In the genomic region with DNA sequence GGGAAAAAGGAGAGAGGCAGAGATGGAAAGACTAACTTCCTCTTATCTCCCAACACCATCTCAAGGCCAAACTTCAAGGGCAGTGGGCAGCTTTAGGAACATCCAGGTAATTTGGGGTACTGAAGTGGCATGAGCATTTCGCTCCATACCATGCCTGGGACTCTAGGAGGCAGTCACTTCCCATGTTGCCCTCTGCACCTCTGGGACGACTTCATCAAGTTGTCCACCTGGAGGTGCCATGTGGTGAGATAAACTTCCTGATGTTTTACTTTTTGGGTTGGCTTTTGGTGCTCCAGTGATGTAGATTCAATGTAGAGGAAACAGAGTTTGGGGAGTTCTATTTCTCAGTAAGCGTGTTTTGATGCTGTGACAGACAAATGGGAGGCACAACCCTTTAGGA, we compare ENCODE assay signal across 16 cellular contexts. TPM values are rescaled to one million over a fixed set of nuclear protein-coding genes. Genes with fewer than 3 reads are reported as not detected.
DNase-seq lines count a peak whose midpoint lies in the region; ATAC-seq and TF ChIP-seq lines count a peak whose summit lies in the region.
"Had no signal": no experiment of that assay in that cellular context is flagged by ENCODE, and none has a peak within 500 bp of the region (broad histone marks: within the 10 kb centered on the region; RNA-seq: fewer than 3 reads in every experiment).

No MANE protein-coding gene starts in this region.

- DNase-seq in A673 (ENCODE audit: low spot score): no peak
- DNase-seq in GM10266 (ENCODE audit: extremely low spot score): no peak
- DNase-seq in NT2/D1 (ENCODE audit: low read depth, low spot score): peak; percentile 22
- DNase-seq in iPS-NIHi11 (ENCODE audit: low spot score): peak; percentile 31
- no peak for DNase-seq in effector memory CD4-positive, alpha-beta T cell
- DNase-seq in NCI-H2029 treated with DMSO at 0.1 percent for 48 hours (lab: John Stamatoyannopoulos, UW): no peak
- DNase-seq in putamen (ENCODE audit: low spot score): no peak
- DNase-seq: activated B cell treated with CpG ODN at 0.5 μM for 24 hours, dermis blood vessel endothelial cell, GF-D8, Karpas-422, SHP77, stomach had no signal

- H3K4me1 ChIP-seq in A673 (ENCODE audit: insufficient read depth, low read length, poor library complexity, severe bottlenecking): peaks cover 88% of the 10 kb centered on the region
- no peaks in the 10 kb centered on the region for H3K4me1 ChIP-seq in NT2/D1 (ENCODE audit: insufficient read depth, insufficient read length)
- no peaks in the 10 kb centered on the region for H3K4me1 ChIP-seq in effector memory CD4-positive, alpha-beta T cell (ENCODE audit: control insufficient read depth, insufficient read depth, low read length, poor library complexity, severe bottlenecking)
- H3K4me1 ChIP-seq: stomach had no signal

- intact Hi-C loops in A673 (cut with micrococcal nuclease; ENCODE audit: unreplicated experiment): no loop called here

- TF ChIP-seq CTCF in A673 (conservative IDR thresholded peaks at IDR 0.05; ENCODE audit: low read depth, low read length): 0 out of 2 replicates have a peak, but pooled peaks have one; percentile 22
- peak; percentile 23 for TF ChIP-seq CTCF in GM10266 (IDR thresholded peaks at IDR 0.05; ENCODE audit: control insufficient read depth, insufficient read depth, low read depth, missing control alignments)

- H3K9ac ChIP-seq in NT2/D1 (ENCODE audit: insufficient read length, low read depth): no peak overlapping the region

- peak overlapping the region; percentile 85 for H3K27ac ChIP-seq in A673 (ENCODE audit: low read depth, low read length, poor library complexity, severe bottlenecking)
- no peak overlapping the region for H3K27ac ChIP-seq in effector memory CD4-positive, alpha-beta T cell (ENCODE audit: insufficient read depth, low read length, poor library complexity, severe bottlenecking)
- H3K27ac ChIP-seq: stomach had no signal

- H3K27me3 ChIP-seq in A673 (replicated peaks; ENCODE audit: insufficient read depth, low read depth, low read length, poor library complexity): no peaks in the 10 kb centered on the region
- H3K27me3 ChIP-seq in NT2/D1 (ENCODE audit: insufficient read depth, insufficient read length): no peaks in the 10 kb centered on the region
- peaks cover 7% of the 10 kb centered on the region for H3K27me3 ChIP-seq in effector memory CD4-positive, alpha-beta T cell (replicated peaks; ENCODE audit: control insufficient read depth, insufficient read depth, low read length, poor library complexity, severe bottlenecking)
- H3K27me3 ChIP-seq: stomach had no signal

- POLR2A ChIA-PET in A673 (lab: Charles Lee; ENCODE audit: low non-redundant PET): no interaction called here

- ATAC-seq in HG03342 (IDR thresholded peaks at IDR 0.05; ENCODE audit: unreplicated experiment): no peak
- ATAC-seq: sciatic nerve had no signal

- BruUV-seq in A673 (replicated peaks; lab: Mats Ljungman, UMichigan): no TSS peak

- no peaks in the 10 kb centered on the region for H3K9me3 ChIP-seq in A673 (ENCODE audit: low read depth, low read length, poor library complexity, severe bottlenecking)
- H3K9me3 ChIP-seq in NT2/D1 (ENCODE audit: insufficient read depth, low read length): no peaks in the 10 kb centered on the region
- no peaks in the 10 kb centered on the region for H3K9me3 ChIP-seq in effector memory CD4-positive, alpha-beta T cell (ENCODE audit: control insufficient read depth, low read length)
- H3K9me3 ChIP-seq: stomach had no signal

- CTCF ChIA-PET in A673 (lab: Charles Lee): no interaction called here

- no peak overlapping the region for H3K4me3 ChIP-seq in A673 (ENCODE audit: low read depth, low read length, poor library complexity, severe bottlenecking)
- no peak overlapping the region for H3K4me3 ChIP-seq in NT2/D1 (ENCODE audit: insufficient read length, low read depth)
- H3K4me3 ChIP-seq in effector memory CD4-positive, alpha-beta T cell (ENCODE audit: insufficient read depth, low read depth, low read length, poor library complexity, severe bottlenecking): no peak overlapping the region
- H3K4me3 ChIP-seq: stomach had no signal

- H3K36me3 ChIP-seq in A673 (ENCODE audit: insufficient read depth, low read length, poor library complexity, severe bottlenecking) (no peaks in the 10 kb centered on the region), NT2/D1 (ENCODE audit: insufficient read depth, insufficient read length, low read length) (no peaks in the 10 kb centered on the region)
- no peaks in the 10 kb centered on the region for H3K36me3 ChIP-seq in effector memory CD4-positive, alpha-beta T cell (ENCODE audit: control insufficient read depth, insufficient read depth, low read length)
- H3K36me3 ChIP-seq: stomach had no signal

RNA-seq across cellular contexts. Expression of gene UPP2, which starts 56.3 kb away (rescaled TPM):
- not detected in 2 replicates for total RNA-seq in A673 (2021)
- total RNA-seq: activated B cell treated with CpG ODN at 0.5 μM for 24 hours, B cell, dermis blood vessel endothelial cell, sciatic nerve, stomach had no signal

Comparison
In these comparisons a context has a peak if more than half of its experiments do, and no peak if none do; other contexts are left out.
1. DNase-seq: peak in NT2/D1 (single experiment) and iPS-NIHi11 (single experiment); none in A673 (single experiment), GM10266 (single experiment), effector memory CD4-positive, alpha-beta T cell (0 of 3), NCI-H2029 treated with DMSO at 0.1 percent for 48 hours (single experiment) and putamen (single experiment).